Comparison of ENCODE assay signal across 2 cellular contexts in the genomic region with DNA sequence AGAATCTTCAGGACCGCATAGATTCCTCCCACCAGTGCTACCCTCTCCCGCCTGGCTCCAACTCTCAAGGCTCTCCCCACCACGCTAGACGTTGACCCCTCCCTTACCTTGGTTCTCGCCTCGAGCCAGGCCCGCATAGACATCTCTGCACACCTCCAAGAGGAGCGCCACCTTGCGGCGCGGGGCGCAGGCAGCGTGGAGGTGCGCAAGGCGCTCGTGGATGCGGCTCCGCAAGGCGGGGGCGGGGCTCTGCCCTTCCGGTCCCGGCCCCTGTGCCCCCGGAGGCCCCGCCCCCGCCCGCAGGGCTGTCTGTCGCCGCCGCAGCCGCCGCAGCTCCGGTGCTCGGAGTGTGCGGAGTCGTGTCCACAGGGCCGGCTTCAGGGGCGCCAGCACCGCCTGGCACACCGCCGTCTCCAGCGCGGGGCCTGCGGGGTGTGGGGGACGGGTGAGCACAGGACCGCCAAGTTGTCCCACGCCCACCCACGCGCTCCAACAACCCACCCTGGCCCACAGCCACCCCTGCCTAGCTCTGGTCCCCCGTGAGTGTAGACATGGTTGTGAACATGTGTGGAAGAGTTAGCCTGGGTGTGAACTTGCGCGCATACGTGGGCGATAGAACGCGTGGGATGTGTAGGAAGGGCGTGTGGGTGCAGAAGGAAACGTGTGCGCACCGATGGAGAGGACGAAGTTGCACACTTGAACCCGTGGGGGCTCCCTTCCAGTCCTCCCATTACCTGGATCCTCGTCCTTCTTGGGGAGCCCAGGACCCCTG.
TF ChIP-seq lines count a peak whose summit lies in the region.

No MANE protein-coding gene starts in this region.

TF ChIP-seq in liver, 16 proteins besides CTCF, POLR2A, EP300 and RAD21:
- TF ChIP-seq RXRA (IDR thresholded peaks at IDR 0.05): peak in 1 of 2 donors; percentile 26
- TF ChIP-seq YY1 (IDR thresholded peaks at IDR 0.05): no peak
- TF ChIP-seq, protein P1, sequence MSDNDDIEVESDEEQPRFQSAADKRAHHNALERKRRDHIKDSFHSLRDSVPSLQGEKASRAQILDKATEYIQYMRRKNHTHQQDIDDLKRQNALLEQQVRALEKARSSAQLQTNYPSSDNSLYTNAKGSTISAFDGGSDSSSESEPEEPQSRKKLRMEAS (IDR thresholded peaks at IDR 0.05): no peak
- TF ChIP-seq FOXA2 (IDR thresholded peaks at IDR 0.05): no peak
- TF ChIP-seq, protein P2, sequence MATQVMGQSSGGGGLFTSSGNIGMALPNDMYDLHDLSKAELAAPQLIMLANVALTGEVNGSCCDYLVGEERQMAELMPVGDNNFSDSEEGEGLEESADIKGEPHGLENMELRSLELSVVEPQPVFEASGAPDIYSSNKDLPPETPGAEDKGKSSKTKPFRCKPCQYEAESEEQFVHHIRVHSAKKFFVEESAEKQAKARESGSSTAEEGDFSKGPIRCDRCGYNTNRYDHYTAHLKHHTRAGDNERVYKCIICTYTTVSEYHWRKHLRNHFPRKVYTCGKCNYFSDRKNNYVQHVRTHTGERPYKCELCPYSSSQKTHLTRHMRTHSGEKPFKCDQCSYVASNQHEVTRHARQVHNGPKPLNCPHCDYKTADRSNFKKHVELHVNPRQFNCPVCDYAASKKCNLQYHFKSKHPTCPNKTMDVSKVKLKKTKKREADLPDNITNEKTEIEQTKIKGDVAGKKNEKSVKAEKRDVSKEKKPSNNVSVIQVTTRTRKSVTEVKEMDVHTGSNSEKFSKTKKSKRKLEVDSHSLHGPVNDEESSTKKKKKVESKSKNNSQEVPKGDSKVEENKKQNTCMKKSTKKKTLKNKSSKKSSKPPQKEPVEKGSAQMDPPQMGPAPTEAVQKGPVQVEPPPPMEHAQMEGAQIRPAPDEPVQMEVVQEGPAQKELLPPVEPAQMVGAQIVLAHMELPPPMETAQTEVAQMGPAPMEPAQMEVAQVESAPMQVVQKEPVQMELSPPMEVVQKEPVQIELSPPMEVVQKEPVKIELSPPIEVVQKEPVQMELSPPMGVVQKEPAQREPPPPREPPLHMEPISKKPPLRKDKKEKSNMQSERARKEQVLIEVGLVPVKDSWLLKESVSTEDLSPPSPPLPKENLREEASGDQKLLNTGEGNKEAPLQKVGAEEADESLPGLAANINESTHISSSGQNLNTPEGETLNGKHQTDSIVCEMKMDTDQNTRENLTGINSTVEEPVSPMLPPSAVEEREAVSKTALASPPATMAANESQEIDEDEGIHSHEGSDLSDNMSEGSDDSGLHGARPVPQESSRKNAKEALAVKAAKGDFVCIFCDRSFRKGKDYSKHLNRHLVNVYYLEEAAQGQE (IDR thresholded peaks at IDR 0.05): no peak
- TF ChIP-seq SP1 (IDR thresholded peaks at IDR 0.05): peak; percentile 45
- TF ChIP-seq, protein P3, sequence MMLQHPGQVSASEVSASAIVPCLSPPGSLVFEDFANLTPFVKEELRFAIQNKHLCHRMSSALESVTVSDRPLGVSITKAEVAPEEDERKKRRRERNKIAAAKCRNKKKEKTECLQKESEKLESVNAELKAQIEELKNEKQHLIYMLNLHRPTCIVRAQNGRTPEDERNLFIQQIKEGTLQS (IDR thresholded peaks at IDR 0.05): no peak
- peak in 1 of 2 donors; percentile 43 for TF ChIP-seq GABPA (IDR thresholded peaks at IDR 0.05 in 1 of 2, conservative IDR thresholded peaks at IDR 0.05 in 1 of 2)
- TF ChIP-seq HNF4A (conservative IDR thresholded peaks at IDR 0.05): peak; percentile 17 to 52
- no peak for TF ChIP-seq NR2F2 (IDR thresholded peaks at IDR 0.05)
- TF ChIP-seq EGR1 (IDR thresholded peaks at IDR 0.05; ENCODE audit: low read depth in 2 of 2): peak in 1 of 2 donors; percentile 57
- no peak for TF ChIP-seq FOXA1 (IDR thresholded peaks at IDR 0.05)
- TF ChIP-seq JUND (IDR thresholded peaks at IDR 0.05): no peak
- TF ChIP-seq, protein P4, sequence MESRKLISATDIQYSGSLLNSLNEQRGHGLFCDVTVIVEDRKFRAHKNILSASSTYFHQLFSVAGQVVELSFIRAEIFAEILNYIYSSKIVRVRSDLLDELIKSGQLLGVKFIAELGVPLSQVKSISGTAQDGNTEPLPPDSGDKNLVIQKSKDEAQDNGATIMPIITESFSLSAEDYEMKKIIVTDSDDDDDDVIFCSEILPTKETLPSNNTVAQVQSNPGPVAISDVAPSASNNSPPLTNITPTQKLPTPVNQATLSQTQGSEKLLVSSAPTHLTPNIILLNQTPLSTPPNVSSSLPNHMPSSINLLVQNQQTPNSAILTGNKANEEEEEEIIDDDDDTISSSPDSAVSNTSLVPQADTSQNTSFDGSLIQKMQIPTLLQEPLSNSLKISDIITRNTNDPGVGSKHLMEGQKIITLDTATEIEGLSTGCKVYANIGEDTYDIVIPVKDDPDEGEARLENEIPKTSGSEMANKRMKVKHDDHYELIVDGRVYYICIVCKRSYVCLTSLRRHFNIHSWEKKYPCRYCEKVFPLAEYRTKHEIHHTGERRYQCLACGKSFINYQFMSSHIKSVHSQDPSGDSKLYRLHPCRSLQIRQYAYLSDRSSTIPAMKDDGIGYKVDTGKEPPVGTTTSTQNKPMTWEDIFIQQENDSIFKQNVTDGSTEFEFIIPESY (IDR thresholded peaks at IDR 0.05): no peak
- no peak for TF ChIP-seq HNF4G (IDR thresholded peaks at IDR 0.05)
- no peak for TF ChIP-seq TAF1 (conservative IDR thresholded peaks at IDR 0.05)

TF ChIP-seq in HepG2, 621 proteins besides CTCF, POLR2A, EP300 and RAD21:
- TF ChIP-seq CBX5 (CRISPR knock-in tag; IDR thresholded peaks at IDR 0.05; ENCODE audit: borderline replicate concordance): no peak
TF ChIP-seq in HepG2: peak in this region for 0.
